Comparison of ENCODE assay signal across 16 cellular contexts in genomic region chr3:118765636-118766305, GRCh38.
DNase-seq lines count a peak whose midpoint lies in the region; ATAC-seq, FAIRE-seq and TF ChIP-seq lines count a peak whose summit lies in the region.
"Had no signal": no experiment of that assay in that cellular context is flagged by ENCODE, and none has a peak within 500 bp of the region (broad histone marks: within the 10 kb centered on the region; RNA-seq: fewer than 3 reads in every experiment).

No MANE protein-coding gene starts in this region.

- no peaks in the 10 kb centered on the region for H3K36me3 ChIP-seq in H1 (ENCODE audit: control insufficient read depth in 2 of 4, insufficient read depth in 4 of 4, low read length in 3 of 4)

- DNase-seq in H1 (ENCODE audit: low read depth in 1 of 2, low spot score in 2 of 2): no peak
- DNase-seq in KG1 (lab: John Stamatoyannopoulos, UW): no peak
- DNase-seq in occipital lobe (lab: John Stamatoyannopoulos, UW): no peak
- DNase-seq: C1 segment of cervical spinal cord; Calu3; CD4-positive, alpha-beta T cell; DMS 273 treated with DMSO at 0.1 percent for 48 hours had no signal

- no peak overlapping the region for H3K4ac ChIP-seq in H1 (replicated peaks; ENCODE audit: insufficient read length, low read depth, low read length)

- WGBS in H1 (ENCODE audit: extremely low coverage in 1 of 2, insufficient coverage in 1 of 2, insufficient read length in 1 of 2, insufficient replicate concordance in 2 of 2, low coverage in 1 of 2, low lambda C conversion rate in 2 of 2, missing lambda C conversion rate in 1 of 2), 2 experiments: 87% methylated on average over 3 of the region's 3 CpGs; no CpG with 5 or more reads in 1 of the 2 experiments

- H3K23ac ChIP-seq in H1 (ENCODE audit: insufficient read length): no peak overlapping the region

- no peak overlapping the region for H3K56ac ChIP-seq in H1 (replicated peaks; ENCODE audit: insufficient read length, low read depth, low read length)

- no peak for TF ChIP-seq EP300 in H1 (IDR thresholded peaks at IDR 0.05; ENCODE audit: borderline replicate concordance in 1 of 2, low read depth in 2 of 2, low read length in 2 of 2)

- CTCF ChIA-PET in H1 (lab: Charles Lee; ENCODE audit: partially characterized antibody): interaction anchor here (0.8 to 1.5 kb wide), 2 partner anchors 119 to 808 kb away, joined by 4 read pairs; no protein-coding TSS in a partner anchor

- no peak overlapping the region for H4K8ac ChIP-seq in H1 (ENCODE audit: extremely low read depth, insufficient read depth, low read length)

- no peak overlapping the region for H3K4me2 ChIP-seq in H1 (ENCODE audit: insufficient read depth in 1 of 2, low read depth in 2 of 2, low read length in 2 of 2)

- H3K4me1 ChIP-seq in H1 (replicated peaks in 1 of 4; ENCODE audit: control insufficient read depth in 3 of 4, insufficient read depth in 4 of 4, low read length in 3 of 4): peaks cover 0 to 7% (median 3%) of the 10 kb centered on the region in 4 experiments; a peak in 4 of 7 replicates

- TF ChIP-seq POLR2A in H1 (IDR thresholded peaks at IDR 0.05; ENCODE audit: control extremely low read depth in 1 of 2, low read depth in 2 of 2, low read length in 2 of 2): no peak

- TF ChIP-seq RAD21 in H1 (IDR thresholded peaks at IDR 0.05 in 1 of 2, conservative IDR thresholded peaks at IDR 0.05 in 1 of 2; ENCODE audit: low read depth in 2 of 2, low read length in 2 of 2): no peak

- no peak overlapping the region for H2AK5ac ChIP-seq in H1 (ENCODE audit: low read depth, low read length)

- H3K79me2 ChIP-seq in H1 (ENCODE audit: control insufficient read depth in 1 of 2, insufficient read depth in 2 of 2, low read length in 2 of 2): no peaks in the 10 kb centered on the region

- H3K27ac ChIP-seq in H1 (ENCODE audit: low read depth, low read length): no peak overlapping the region

- no peak overlapping the region for H3K4me3 ChIP-seq in H1 (ENCODE audit: extremely low read depth in 1 of 4, insufficient read depth in 2 of 4, low read depth in 3 of 4, low read length in 4 of 4)
- H3K4me3 ChIP-seq: K562 had no signal

- H2BK20ac ChIP-seq in H1 (ENCODE audit: low read length): no peak overlapping the region

- H2BK12ac ChIP-seq in H1 (ENCODE audit: low read depth, low read length): no peak overlapping the region

- ATAC-seq in GM18502 (IDR thresholded peaks at IDR 0.05; ENCODE audit: poor library complexity, unreplicated experiment): peak; percentile 13
- ATAC-seq in GM18873 (IDR thresholded peaks at IDR 0.05; ENCODE audit: low FRiP score, unreplicated experiment): peak; percentile 22
- peak; percentile 18 for ATAC-seq in HG02870 (IDR thresholded peaks at IDR 0.05; ENCODE audit: unreplicated experiment)
- no peak for ATAC-seq in HG02973 (IDR thresholded peaks at IDR 0.05; ENCODE audit: unreplicated experiment)
- ATAC-seq: HCT116, K562 had no signal

- H3K9ac ChIP-seq in H1 (replicated peaks in 1 of 4; ENCODE audit: extremely low read depth in 1 of 4, low read depth in 3 of 4, low read length in 3 of 4): no peak overlapping the region

- POLR2A ChIA-PET in H1 (lab: Charles Lee; ENCODE audit: partially characterized antibody): interaction anchor here (0.8 kb wide), 1 partner anchor 36 kb away, joined by 3 read pairs; no protein-coding TSS in a partner anchor

- no peaks in the 10 kb centered on the region for H3K79me1 ChIP-seq in H1 (ENCODE audit: low read depth, low read length)

- no peak overlapping the region for H2BK5ac ChIP-seq in H1 (ENCODE audit: low read depth, low read length)

- no peak for FAIRE-seq in H1 (lab: Jason Lieb, UNC)
- FAIRE-seq: A204.1, GM19239, H54, K562 had no signal

- H4K91ac ChIP-seq in H1 (replicated peaks; ENCODE audit: insufficient read length, low read length): no peak overlapping the region

- no peaks in the 10 kb centered on the region for H3K9me3 ChIP-seq in H1 (ENCODE audit: insufficient read depth in 2 of 2, low read depth in 1 of 2, low read length in 1 of 2)

- no peaks in the 10 kb centered on the region for H3K27me3 ChIP-seq in H1 (replicated peaks in 1 of 4; ENCODE audit: control insufficient read depth in 3 of 4, extremely low read depth in 1 of 4, insufficient read depth in 3 of 4, low read length in 3 of 4)

- H3K14ac ChIP-seq in H1 (ENCODE audit: insufficient read length): no peak overlapping the region

- no peak overlapping the region for H2BK120ac ChIP-seq in H1 (replicated peaks; ENCODE audit: low read depth, low read length)

- TF ChIP-seq CTCF in H1 (IDR thresholded peaks at IDR 0.05; ENCODE audit: control extremely low read depth in 1 of 3, insufficient read depth in 1 of 3, low read depth in 1 of 3, low read length in 3 of 3): no peak

- no peaks in the 10 kb centered on the region for H4K20me1 ChIP-seq in H1 (replicated peaks in 1 of 2; ENCODE audit: control insufficient read depth in 1 of 2, insufficient read depth in 2 of 2, low read length in 2 of 2)

- no peak overlapping the region for H2BK15ac ChIP-seq in H1 (ENCODE audit: low read length)

- no peak overlapping the region for H4K5ac ChIP-seq in H1 (ENCODE audit: insufficient read length, low read depth, low read length)

- no peaks in the 10 kb centered on the region; the same call in 1 of the 2 replicates for H3K23me2 ChIP-seq in H1 (ENCODE audit: low read depth, low read length)

- no peak overlapping the region for H3K18ac ChIP-seq in H1 (ENCODE audit: extremely low read depth, low read length)

- no peak overlapping the region for H2AFZ ChIP-seq in H1 (ENCODE audit: low read length)

TF ChIP-seq in H1, 55 proteins besides CTCF, POLR2A, EP300 and RAD21:
- TF ChIP-seq TAF7 (optimal IDR thresholded peaks at IDR 0.05; ENCODE audit: borderline replicate concordance, low read depth, low read length) (peak; percentile 62), SP1 (IDR thresholded peaks at IDR 0.05; ENCODE audit: low read depth, low read length) (no peak), TBP (IDR thresholded peaks at IDR 0.05; ENCODE audit: low read depth, low read length) (0 out of 2 replicates have a peak, but pooled peaks have one; percentile 47), CEBPB (IDR thresholded peaks at IDR 0.05; ENCODE audit: low read depth, low read length) (no peak)
